1 cellular context compared by ENCODE assay signal in genomic region chr17:49939318-49939717, GRCh38.
A peak's percentile ranks its signal among the peaks of the same experiment; 100 is the strongest.
TF ChIP-seq lines count a peak whose summit lies in the region.

No MANE protein-coding gene starts in this region.

TF ChIP-seq in HepG2, 621 proteins besides CTCF, POLR2A, EP300 and RAD21 (continued from another document and continues in another):
- TF ChIP-seq ZNF18 (CRISPR knock-in tag; IDR thresholded peaks at IDR 0.05; ENCODE audit: insufficient replicate concordance) = peak; percentile 48
- TF ChIP-seq MTERF4 (CRISPR knock-in tag; IDR thresholded peaks at IDR 0.05) = 0 out of 2 replicates have a peak, but pooled peaks have one; percentile 39
- no peak for TF ChIP-seq MTF1 (CRISPR knock-in tag; IDR thresholded peaks at IDR 0.05)
- peak; percentile 51; the same call in 1 of the 2 replicates for TF ChIP-seq ZBTB21 (CRISPR knock-in tag; IDR thresholded peaks at IDR 0.05)
- TF ChIP-seq SAP130 (CRISPR knock-in tag; IDR thresholded peaks at IDR 0.05; ENCODE audit: low read depth) = peak; percentile 41; the same call in 1 of the 2 replicates
- 0 out of 2 replicates have a peak, but pooled peaks have one; percentile 17 for TF ChIP-seq CHD4 (IDR thresholded peaks at IDR 0.05; ENCODE audit: borderline replicate concordance, low read length)
- 0 out of 2 replicates have a peak, but pooled peaks have one; percentile 38 for TF ChIP-seq HDAC2 (CRISPR knock-in tag; IDR thresholded peaks at IDR 0.05)
- 0 out of 2 replicates have a peak, but pooled peaks have one; percentile 32 for TF ChIP-seq TSC22D2 (CRISPR knock-in tag; IDR thresholded peaks at IDR 0.05; ENCODE audit: borderline replicate concordance)
- 0 out of 2 replicates have a peak, but pooled peaks have one; percentile 36 for TF ChIP-seq SKIL (CRISPR knock-in tag; IDR thresholded peaks at IDR 0.05; ENCODE audit: borderline replicate concordance)
- 0 out of 2 replicates have a peak, but pooled peaks have one; percentile 29 for TF ChIP-seq ZGPAT (CRISPR knock-in tag; IDR thresholded peaks at IDR 0.05)
- TF ChIP-seq FOXO1 (CRISPR knock-in tag; IDR thresholded peaks at IDR 0.05) = peak; percentile 30; the same call in 1 of the 2 replicates
- peak; percentile 56; the same call in 1 of the 2 replicates for TF ChIP-seq ARID5B (CRISPR knock-in tag; IDR thresholded peaks at IDR 0.05)
- peak; percentile 66; the same call in 1 of the 2 replicates for TF ChIP-seq ELF1 (CRISPR knock-in tag; IDR thresholded peaks at IDR 0.05)
- TF ChIP-seq HNF4G (IDR thresholded peaks at IDR 0.05; ENCODE audit: borderline replicate concordance, low read depth, low read length) = peak; percentile 61; the same call in 1 of the 2 replicates
- no peak; the same call in 1 of the 2 replicates for TF ChIP-seq HNF4G (CRISPR knock-in tag; IDR thresholded peaks at IDR 0.05; ENCODE audit: borderline replicate concordance, low read depth)
- TF ChIP-seq ZBTB40 (IDR thresholded peaks at IDR 0.05) = no peak
- no peak for TF ChIP-seq ZBTB40 (CRISPR knock-in tag; IDR thresholded peaks at IDR 0.05)
- TF ChIP-seq TERF1 (CRISPR knock-in tag; IDR thresholded peaks at IDR 0.05) = no peak
- 0 out of 2 replicates have a peak, but pooled peaks have one; percentile 50 for TF ChIP-seq ZNF784 (CRISPR knock-in tag; IDR thresholded peaks at IDR 0.05; ENCODE audit: borderline replicate concordance)
- no peak for TF ChIP-seq PBX3 (CRISPR knock-in tag; IDR thresholded peaks at IDR 0.05; ENCODE audit: borderline replicate concordance)
- 0 out of 2 replicates have a peak, but pooled peaks have one; percentile 21 for TF ChIP-seq ZNF580 (CRISPR knock-in tag; IDR thresholded peaks at IDR 0.05; ENCODE audit: borderline replicate concordance, low read depth)
- 0 out of 2 replicates have a peak, but pooled peaks have one; percentile 48 for TF ChIP-seq ZNF598 (CRISPR knock-in tag; IDR thresholded peaks at IDR 0.05; ENCODE audit: borderline replicate concordance)
- peak; percentile 65 for TF ChIP-seq IKZF4 (CRISPR knock-in tag; IDR thresholded peaks at IDR 0.05; ENCODE audit: borderline replicate concordance, low read depth, not compliant biosample characterization)
- TF ChIP-seq NR2F6 (IDR thresholded peaks at IDR 0.05) = 0 out of 2 replicates have a peak, but pooled peaks have one; percentile 27
- TF ChIP-seq NR2F6 (CRISPR knock-in tag; IDR thresholded peaks at IDR 0.05) = peak; percentile 71
- peak; percentile 24; the same call in 1 of the 2 replicates for TF ChIP-seq MED1 (CRISPR knock-in tag; IDR thresholded peaks at IDR 0.05)
- peak in 1 of 2 experiments; percentile 1; a peak in 1 of 4 replicates for TF ChIP-seq MAFK (conservative IDR thresholded peaks at IDR 0.05 in 1 of 2, IDR thresholded peaks at IDR 0.05 in 1 of 2; ENCODE audit: low read length in 2 of 2)
- peak; percentile 64 for TF ChIP-seq ZNF331 (CRISPR knock-in tag; IDR thresholded peaks at IDR 0.05)
- TF ChIP-seq ZFX (CRISPR knock-in tag; IDR thresholded peaks at IDR 0.05; ENCODE audit: low read depth) = peak; percentile 45; the same call in 1 of the 2 replicates
